Comparison of ENCODE assay signal across 30 cellular contexts in the genomic region with DNA sequence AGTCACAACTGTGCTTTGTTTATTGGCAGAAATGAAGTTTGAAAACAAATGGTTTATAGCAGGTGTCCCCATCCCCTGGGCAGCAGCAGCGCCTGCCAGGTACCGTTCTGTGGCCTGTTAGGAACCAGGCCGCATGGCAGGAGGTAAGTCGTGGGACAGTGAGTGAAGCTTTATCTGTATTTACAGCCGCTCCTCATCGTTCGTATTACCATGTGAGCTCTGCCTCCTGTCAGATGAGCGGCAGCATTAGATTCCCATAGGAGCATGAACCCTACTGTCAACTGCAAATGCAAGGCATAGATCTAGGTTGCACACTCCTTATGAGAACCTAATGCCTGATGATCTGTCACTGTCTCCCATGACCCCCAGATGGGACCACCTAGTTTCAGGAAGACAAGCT.
"Had no signal": no experiment of that assay in that cellular context is flagged by ENCODE, and none has a peak within 500 bp of the region (broad histone marks: within the 10 kb centered on the region; RNA-seq: fewer than 3 reads in every experiment).

No MANE protein-coding gene starts in this region.

- H3K4me1 ChIP-seq: adrenal gland, ascending aorta, body of pancreas, breast epithelium had no signal

- H3K9me3 ChIP-seq: adrenal gland, ascending aorta, body of pancreas had no signal

- H3K27ac ChIP-seq: adrenal gland, ascending aorta, body of pancreas, brain microvascular endothelial cell, breast epithelium, cardiac muscle cell had no signal

- ATAC-seq: activated naive CD4-positive, alpha-beta T cell treated with anti-CD3 and anti-CD28 coated beads, Interleukin-2, amount 50 U/mL, for 72 hours; activated naive CD8-positive, alpha-beta T cell treated with anti-CD3 and anti-CD28 coated beads, Interleukin-2, amount 50 U/mL, for 24 hours; activated T-cell treated with anti-CD3 and anti-CD28 coated beads, Interleukin-2, amount 50 U/mL, for 4 hours; activated T-cell treated with anti-CD3 and anti-CD28 coated beads, Interleukin-2, amount 50 U/mL, for 72 hours; activated T-helper 17 cell treated with anti-CD3 and anti-CD28 coated beads, Interleukin-2, amount 50 U/mL, for 72 hours; body of pancreas had no signal

- DNase-seq: activated effector memory CD4-positive, alpha-beta T cell treated with anti-CD3 and anti-CD28 coated beads, Interleukin-2, amount 50 U/mL, for 16 hours; activated effector memory CD4-positive, alpha-beta T cell treated with Interleukin-2 at 50 U/mL for 16 hours; activated gamma-delta T cell; activated gamma-delta T cell treated with Interleukin-2 at 50 U/mL for 16 hours; activated naive CD4-positive, alpha-beta T cell; activated naive CD4-positive, alpha-beta T cell treated with anti-CD3 and anti-CD28 coated beads for 36 hours; activated naive CD4-positive, alpha-beta T cell treated with anti-CD3 and anti-CD28 coated beads, Interleukin-2, amount 10 ng/mL, durations not matched to agents 7 days and 5 days; activated naive CD4-positive, alpha-beta T cell treated with anti-CD3 and anti-CD28 coated beads, Interleukin-2, amount 50 U/mL, for 16 hours; activated naive CD4-positive, alpha-beta T cell treated with Interleukin-2 at 50 U/mL for 16 hours; activated naive CD8-positive, alpha-beta T cell treated with anti-CD3 and anti-CD28 coated beads for 36 hours; activated naive CD8-positive, alpha-beta T cell treated with anti-CD3 and anti-CD28 coated beads, Interleukin-2, amount 10 ng/mL, durations not matched to agents 7 days and 5 days; activated naive CD8-positive, alpha-beta T cell treated with anti-CD3 and anti-CD28 coated beads, Interleukin-2, amount 50 U/mL, for 24 hours; activated T-cell treated with anti-CD3 and anti-CD28 coated beads, Interleukin-2, amount 50 U/mL, for 4 hours; activated T-cell treated with anti-CD3 and anti-CD28 coated beads, Interleukin-2, amount 50 U/mL, for 48 hours; activated T-cell treated with anti-CD3 and anti-CD28 coated beads, Interleukin-2, amount 50 U/mL, for 72 hours; adrenal gland; amniotic stem cell; amygdala; anterior cingulate cortex; aorta; body of pancreas; brain microvascular endothelial cell; caudate nucleus; central memory CD4-positive, alpha-beta T cell; cerebellar nuclear complex had no signal

- H3K4me3 ChIP-seq: adrenal gland, ascending aorta, body of pancreas, breast epithelium, cardiac muscle cell had no signal

- H3K36me3 ChIP-seq: adrenal gland, ascending aorta, brain microvascular endothelial cell, breast epithelium, cardiac muscle cell had no signal
